ENCODE assay signal across 1 cellular context in the genomic region with DNA sequence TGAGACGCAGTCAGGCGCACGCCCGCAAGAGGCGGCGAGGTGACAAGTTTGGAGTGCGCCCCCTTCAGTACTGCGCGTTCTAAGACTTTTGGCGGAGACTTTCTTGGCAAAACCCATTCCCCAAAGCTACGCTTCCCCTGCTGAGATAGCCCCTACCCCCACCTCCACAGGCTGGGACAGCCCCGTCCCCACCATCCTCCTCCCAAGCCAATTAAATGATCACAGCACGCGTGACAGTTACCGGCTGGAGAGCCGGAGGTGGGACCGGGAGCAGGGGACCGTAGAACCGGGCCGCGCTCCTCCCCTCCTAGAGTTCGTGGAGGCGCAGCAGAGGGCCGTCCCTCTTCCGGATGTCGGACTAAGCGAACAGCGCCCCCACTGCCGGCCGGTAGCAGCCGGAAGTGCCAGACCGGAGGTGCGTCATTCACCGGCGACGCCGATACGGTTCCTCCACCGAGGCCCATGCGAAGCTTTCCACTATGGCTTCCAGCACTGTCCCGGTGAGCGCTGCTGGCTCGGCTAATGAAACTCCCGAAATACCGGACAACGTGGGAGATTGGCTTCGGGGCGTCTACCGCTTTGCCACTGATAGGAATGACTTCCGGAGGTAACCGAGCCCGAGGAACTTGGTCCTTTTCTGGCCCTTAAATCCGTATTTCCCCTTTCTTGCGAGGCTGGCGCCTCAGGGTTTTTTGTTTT.
TF ChIP-seq lines count a peak whose summit lies in the region.

A gene (plus strand): TSS at position 476 of the 699 bp plus-strand sequence. CDS start 4 bp downstream, at position 480.

TF ChIP-seq in K562, 482 proteins besides CTCF, POLR2A, EP300 and RAD21 (continued from another document):
- no peak for TF ChIP-seq HDAC6 (IDR thresholded peaks at IDR 0.05; ENCODE audit: low read depth, low read length)
- TF ChIP-seq TAL1 (IDR thresholded peaks at IDR 0.05): no peak
- TF ChIP-seq ZEB2 (IDR thresholded peaks at IDR 0.05): no peak; the same call in 1 of the 2 replicates
- 0 out of 2 replicates have a peak, but pooled peaks have one; percentile 3 for TF ChIP-seq KLF6 (CRISPR knock-in tag; IDR thresholded peaks at IDR 0.05; ENCODE audit: borderline replicate concordance)
- TF ChIP-seq BCL6 (CRISPR knock-in tag; IDR thresholded peaks at IDR 0.05): no peak
- TF ChIP-seq, protein P1, sequence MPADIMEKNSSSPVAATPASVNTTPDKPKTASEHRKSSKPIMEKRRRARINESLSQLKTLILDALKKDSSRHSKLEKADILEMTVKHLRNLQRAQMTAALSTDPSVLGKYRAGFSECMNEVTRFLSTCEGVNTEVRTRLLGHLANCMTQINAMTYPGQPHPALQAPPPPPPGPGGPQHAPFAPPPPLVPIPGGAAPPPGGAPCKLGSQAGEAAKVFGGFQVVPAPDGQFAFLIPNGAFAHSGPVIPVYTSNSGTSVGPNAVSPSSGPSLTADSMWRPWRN (IDR thresholded peaks at IDR 0.05; ENCODE audit: low read depth): no peak
- no peak for TF ChIP-seq MED1 (CRISPR knock-in tag; IDR thresholded peaks at IDR 0.05; ENCODE audit: borderline replicate concordance)
- TF ChIP-seq ZFP30 (CRISPR knock-in tag; IDR thresholded peaks at IDR 0.05; ENCODE audit: borderline replicate concordance): no peak
- TF ChIP-seq ADNP (tag; IDR thresholded peaks at IDR 0.05): no peak
